In the genomic region with DNA sequence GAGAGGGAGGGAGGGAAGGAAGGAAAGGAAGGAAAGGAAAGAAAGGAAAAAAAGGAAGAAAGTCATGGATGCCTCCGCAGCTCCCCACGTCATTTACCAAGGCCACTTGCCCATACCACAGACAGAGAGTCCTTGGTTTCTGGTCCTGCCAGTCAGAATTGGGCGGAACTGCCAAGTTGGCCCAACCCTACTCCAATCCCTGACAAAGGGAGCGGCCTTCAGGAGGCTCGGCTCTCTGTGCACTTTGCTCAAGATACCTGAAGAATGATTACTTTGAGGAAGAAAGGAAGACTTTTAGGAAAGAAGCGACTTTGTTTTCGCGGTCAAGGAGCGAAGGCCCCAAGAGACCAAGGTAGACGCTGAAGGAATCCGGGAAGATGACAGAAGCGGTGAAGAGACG, we compare ENCODE assay signal across 9 cellular contexts. TPM values are rescaled to one million over a fixed set of nuclear protein-coding genes. Genes with fewer than 3 reads are reported as not detected.
DNase-seq lines count a peak whose midpoint lies in the region; ATAC-seq, FAIRE-seq and TF ChIP-seq lines count a peak whose summit lies in the region.
"Had no signal": no experiment of that assay in that cellular context is flagged by ENCODE, and none has a peak within 500 bp of the region (broad histone marks: within the 10 kb centered on the region; RNA-seq: fewer than 3 reads in every experiment).

No MANE protein-coding gene starts in this region.

- H2BK120ac ChIP-seq in H1 (replicated peaks; ENCODE audit: low read depth, low read length), result no peak overlapping the region

- TF ChIP-seq CTCF in H1 (IDR thresholded peaks at IDR 0.05; ENCODE audit: control extremely low read depth in 1 of 3, insufficient read depth in 1 of 3, low read depth in 1 of 3, low read length in 3 of 3) (no peak), RWPE1 (conservative IDR thresholded peaks at IDR 0.05; ENCODE audit: low read depth) (no peak)

- 0 out of 2 replicates have a peak overlapping the region, but pooled peaks have one; percentile 45 for H2AFZ ChIP-seq in H1 (ENCODE audit: low read length)

- peak overlapping the region; percentile 55 to 96 for H3K4me2 ChIP-seq in H1 (ENCODE audit: insufficient read depth in 1 of 2, low read depth in 2 of 2, low read length in 2 of 2)

- POLR2A ChIA-PET in H1 (lab: Charles Lee; ENCODE audit: partially characterized antibody) (interaction anchor here (1.0 kb wide), 1 partner anchor 16 kb away, joined by 3 read pairs; no protein-coding TSS in a partner anchor), RWPE1 (lab: Yijun Ruan, JAX; ENCODE audit: low non-redundant PET) (no interaction called here)

- no peak overlapping the region for H4K8ac ChIP-seq in H1 (ENCODE audit: extremely low read depth, insufficient read depth, low read length)

- no peaks in the 10 kb centered on the region for H3K36me3 ChIP-seq in H1 (ENCODE audit: control insufficient read depth in 2 of 4, insufficient read depth in 4 of 4, low read length in 3 of 4)

- peaks cover 0 to 9% (median under 1%) of the 10 kb centered on the region in 4 experiments; a peak in 2 of 7 replicates for H3K4me1 ChIP-seq in H1 (replicated peaks in 1 of 4; ENCODE audit: control insufficient read depth in 3 of 4, insufficient read depth in 4 of 4, low read length in 3 of 4)

- DNase-seq in DMS53 (lab: John Stamatoyannopoulos, UW) (peak; percentile 61), DMS53 treated with DMSO at 0.1 percent for 48 hours (lab: John Stamatoyannopoulos, UW; ENCODE audit: unreplicated experiment) (no peak), H1 (ENCODE audit: low read depth in 1 of 2, low spot score in 2 of 2) (no peak), mucosa of gallbladder (ENCODE audit: low spot score) (peak; percentile 71), superior temporal gyrus (ENCODE audit: extremely low spot score) (peak; percentile 38), NCI-H2029 (lab: John Stamatoyannopoulos, UW) (no peak), RWPE1 (ENCODE audit: low spot score) (no peak)

- H2BK5ac ChIP-seq in H1 (ENCODE audit: low read depth, low read length), result no peak overlapping the region

- no peak overlapping the region for H3K27ac ChIP-seq in H1 (ENCODE audit: low read depth, low read length)
- H3K27ac ChIP-seq in RWPE1, result no peak overlapping the region

- no peak overlapping the region; a peak in 1 of 7 replicates for H3K9ac ChIP-seq in H1 (replicated peaks in 1 of 4; ENCODE audit: extremely low read depth in 1 of 4, low read depth in 3 of 4, low read length in 3 of 4)

- no peak overlapping the region for H2AK5ac ChIP-seq in H1 (ENCODE audit: low read depth, low read length)

- no peak overlapping the region for H3K23ac ChIP-seq in H1 (ENCODE audit: insufficient read length)

- no peaks in the 10 kb centered on the region for H3K79me1 ChIP-seq in H1 (ENCODE audit: low read depth, low read length)

- H4K5ac ChIP-seq in H1 (ENCODE audit: insufficient read length, low read depth, low read length), result no peak overlapping the region

- CTCF ChIA-PET in H1 (lab: Charles Lee; ENCODE audit: partially characterized antibody), result interaction anchor here (1.4 to 1.5 kb wide), 3 partner anchors 13 to 29 kb away, joined by 4 to 6 read pairs (median 6); no protein-coding TSS in a partner anchor
- CTCF ChIA-PET in RWPE1 (lab: Yijun Ruan, JAX), result interaction anchor here (0.7 kb wide), 1 partner anchor 590 kb away, joined by 5 read pairs; no protein-coding TSS in a partner anchor

- no peak overlapping the region for H4K91ac ChIP-seq in H1 (replicated peaks; ENCODE audit: insufficient read length, low read length)

- no peaks in the 10 kb centered on the region for H3K79me2 ChIP-seq in H1 (ENCODE audit: control insufficient read depth in 1 of 2, insufficient read depth in 2 of 2, low read length in 2 of 2)

- H3K27me3 ChIP-seq in H1 (replicated peaks in 1 of 4; ENCODE audit: control insufficient read depth in 3 of 4, extremely low read depth in 1 of 4, insufficient read depth in 3 of 4, low read length in 3 of 4), result no peaks in the 10 kb centered on the region

- TF ChIP-seq EP300 in H1 (IDR thresholded peaks at IDR 0.05; ENCODE audit: borderline replicate concordance in 1 of 2, low read depth in 2 of 2, low read length in 2 of 2), result no peak

- H3K23me2 ChIP-seq in H1 (ENCODE audit: low read depth, low read length), result peaks cover 8% of the 10 kb centered on the region

- no peaks in the 10 kb centered on the region for H4K20me1 ChIP-seq in H1 (replicated peaks in 1 of 2; ENCODE audit: control insufficient read depth in 1 of 2, insufficient read depth in 2 of 2, low read length in 2 of 2)

- no peak overlapping the region for H2BK20ac ChIP-seq in H1 (ENCODE audit: low read length)

- WGBS in H1 (ENCODE audit: extremely low coverage in 1 of 2, insufficient coverage in 1 of 2, insufficient read length in 1 of 2, insufficient replicate concordance in 2 of 2, low coverage in 1 of 2, low lambda C conversion rate in 2 of 2, missing lambda C conversion rate in 1 of 2), 2 experiments, result 33% methylated on average over 12 of the region's 13 CpGs; no CpG with 5 or more reads in 1 of the 2 experiments

- no peak overlapping the region for H3K56ac ChIP-seq in H1 (replicated peaks; ENCODE audit: insufficient read length, low read depth, low read length)

- no peak for FAIRE-seq in H1 (lab: Jason Lieb, UNC)

- no peak overlapping the region for H2BK15ac ChIP-seq in H1 (ENCODE audit: low read length)

- no peak overlapping the region for H2BK12ac ChIP-seq in H1 (ENCODE audit: low read depth, low read length)

- H3K18ac ChIP-seq in H1 (ENCODE audit: extremely low read depth, low read length), result no peak overlapping the region

- ATAC-seq in HG03108 (IDR thresholded peaks at IDR 0.05; ENCODE audit: unreplicated experiment), result no peak

- no peak overlapping the region for H3K4ac ChIP-seq in H1 (replicated peaks; ENCODE audit: insufficient read length, low read depth, low read length)

- H3K9me3 ChIP-seq in H1 (ENCODE audit: insufficient read depth in 2 of 2, low read depth in 1 of 2, low read length in 1 of 2), result no peaks in the 10 kb centered on the region

- H3K14ac ChIP-seq in H1 (ENCODE audit: insufficient read length), result no peak overlapping the region

- no peak for TF ChIP-seq RAD21 in H1 (IDR thresholded peaks at IDR 0.05 in 1 of 2, conservative IDR thresholded peaks at IDR 0.05 in 1 of 2; ENCODE audit: low read depth in 2 of 2, low read length in 2 of 2)

- no peak for TF ChIP-seq POLR2A in H1 (IDR thresholded peaks at IDR 0.05; ENCODE audit: control extremely low read depth in 1 of 2, low read depth in 2 of 2, low read length in 2 of 2)

- peak overlapping the region; percentile 20 to 64 (median 55); a peak in 7 of 8 replicates for H3K4me3 ChIP-seq in H1 (ENCODE audit: extremely low read depth in 1 of 4, insufficient read depth in 2 of 4, low read depth in 3 of 4, low read length in 4 of 4)

TF ChIP-seq in H1, 55 proteins besides CTCF, POLR2A, EP300 and RAD21 (continues in another document):
- no peak for TF ChIP-seq JUN (IDR thresholded peaks at IDR 0.05; ENCODE audit: low read depth, low read length)
- no peak for TF ChIP-seq JUND (IDR thresholded peaks at IDR 0.05; ENCODE audit: low read length)
- TF ChIP-seq RXRA (IDR thresholded peaks at IDR 0.05; ENCODE audit: insufficient read depth, low read depth, low read length), result no peak
- TF ChIP-seq KDM1A (IDR thresholded peaks at IDR 0.05; ENCODE audit: borderline replicate concordance, low read length), result no peak
- no peak for TF ChIP-seq NANOG (IDR thresholded peaks at IDR 0.05; ENCODE audit: insufficient read depth, low read depth, low read length, poor library complexity, severe bottlenecking)
- no peak for TF ChIP-seq YY1 (IDR thresholded peaks at IDR 0.05; ENCODE audit: low read depth, low read length)
- TF ChIP-seq EZH2 (IDR thresholded peaks at IDR 0.05; ENCODE audit: low read depth, low read length, severe bottlenecking), result no peak
- no peak for TF ChIP-seq TEAD4 (IDR thresholded peaks at IDR 0.05; ENCODE audit: low read depth, low read length)
- TF ChIP-seq EGR1 (IDR thresholded peaks at IDR 0.05; ENCODE audit: borderline replicate concordance, low read depth, low read length), result no peak
- TF ChIP-seq RBBP5 (IDR thresholded peaks at IDR 0.05; ENCODE audit: borderline replicate concordance, low read depth, low read length), result no peak
- no peak for TF ChIP-seq SUZ12 (IDR thresholded peaks at IDR 0.05; ENCODE audit: low read length)
- no peak for TF ChIP-seq SP1 (IDR thresholded peaks at IDR 0.05; ENCODE audit: low read depth, low read length)
- TF ChIP-seq, protein P1, sequence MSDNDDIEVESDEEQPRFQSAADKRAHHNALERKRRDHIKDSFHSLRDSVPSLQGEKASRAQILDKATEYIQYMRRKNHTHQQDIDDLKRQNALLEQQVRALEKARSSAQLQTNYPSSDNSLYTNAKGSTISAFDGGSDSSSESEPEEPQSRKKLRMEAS (IDR thresholded peaks at IDR 0.05), result no peak
- no peak for TF ChIP-seq CHD1 (IDR thresholded peaks at IDR 0.05; ENCODE audit: low read depth, low read length)
- TF ChIP-seq KDM5A (IDR thresholded peaks at IDR 0.05; ENCODE audit: low read length), result no peak
- no peak for TF ChIP-seq SRF (IDR thresholded peaks at IDR 0.05; ENCODE audit: low read depth, low read length)
- no peak for TF ChIP-seq MAFK (IDR thresholded peaks at IDR 0.05; ENCODE audit: low read depth, low read length)
- TF ChIP-seq POU5F1 (IDR thresholded peaks at IDR 0.05; ENCODE audit: low read depth, low read length), result no peak
- TF ChIP-seq SAP30 (IDR thresholded peaks at IDR 0.05; ENCODE audit: insufficient read depth, insufficient replicate concordance, low read length), result no peak

RNA-seq across cellular contexts. Expression of a gene that starts 49.1 kb away (rescaled TPM):
- not detected in 2 replicates for total RNA-seq in H1 (2021; fragmentation: NEBNext Ultra II Directional; extraction: Animal tissue kit (Norgen Biotek cat#: 25700))
- polyA plus RNA-seq in H1 (2011; rRNA removed), result not detected in 2 replicates
- not detected for polyA plus RNA-seq in H1 (2011; cell fraction: cytosol; rRNA removed)
- not detected for polyA plus RNA-seq in H1 (2011; cell fraction: nucleus; rRNA removed)
- polyA plus RNA-seq in H1 (2012, experiment 1 of 2), result not detected in 4 replicates
- polyA plus RNA-seq in H1 (2012, experiment 2 of 2), result not detected
- not detected for polyA plus RNA-seq in H1 (2013, experiment 1 of 2)
- polyA plus RNA-seq in H1 (2013, experiment 2 of 2), result not detected
- polyA minus RNA-seq in H1 (2011; rRNA and poly(A)+ RNA removed), result not detected in 2 replicates
- not detected for polyA minus RNA-seq in H1 (2011; cell fraction: cytosol; rRNA and poly(A)+ RNA removed)
- polyA minus RNA-seq in H1 (2011; cell fraction: nucleus; rRNA and poly(A)+ RNA removed), result not detected
- total RNA-seq in mucosa of gallbladder, result 1.6 TPM
- total RNA-seq: A673 had no signal

RNA-seq across cellular contexts. Expression of a gene that starts 55.5 kb away (rescaled TPM):
- 13.3 and 13.4 TPM in 2 replicates for total RNA-seq in H1 (2021; fragmentation: NEBNext Ultra II Directional; extraction: Animal tissue kit (Norgen Biotek cat#: 25700))
- 25.6 and 30.7 TPM in 2 replicates for polyA plus RNA-seq in H1 (2011; rRNA removed)
- 32.7 TPM for polyA plus RNA-seq in H1 (2011; cell fraction: cytosol; rRNA removed)
- polyA plus RNA-seq in H1 (2011; cell fraction: nucleus; rRNA removed), result 53.0 TPM
- polyA plus RNA-seq in H1 (2012, experiment 1 of 2), result 9.2 to 19.0 TPM (median 16.3 TPM) in 4 replicates
- polyA plus RNA-seq in H1 (2012, experiment 2 of 2), result 12.0 TPM
- polyA plus RNA-seq in H1 (2013, experiment 1 of 2), result 8.6 TPM
- polyA plus RNA-seq in H1 (2013, experiment 2 of 2), result 7.8 TPM
- polyA minus RNA-seq in H1 (2011; rRNA and poly(A)+ RNA removed), result 27.7 and 30.0 TPM in 2 replicates
- polyA minus RNA-seq in H1 (2011; cell fraction: cytosol; rRNA and poly(A)+ RNA removed), result 26.3 TPM
- 26.0 TPM for polyA minus RNA-seq in H1 (2011; cell fraction: nucleus; rRNA and poly(A)+ RNA removed)
- 4.4 TPM for total RNA-seq in mucosa of gallbladder
- total RNA-seq: A673 had no signal

Comparison
In these comparisons a context has a peak if more than half of its experiments do, and no peak if none do; other contexts are left out.
1. DNase-seq: peak in DMS53 (single experiment), mucosa of gallbladder (single experiment) and superior temporal gyrus (single experiment); none in DMS53 treated with DMSO at 0.1 percent for 48 hours (single experiment), H1 (0 of 2), NCI-H2029 (single experiment) and RWPE1 (single experiment).